In genomic region chr10:97534746-97535367, GRCh38 we compare ENCODE assay signal across 8 cellular contexts. TPM values are rescaled to one million over a fixed set of nuclear protein-coding genes. Genes with fewer than 3 reads are reported as not detected.
DNase-seq lines count a peak whose midpoint lies in the region; ATAC-seq, FAIRE-seq and TF ChIP-seq lines count a peak whose summit lies in the region.

No MANE protein-coding gene starts in this region.

- no peaks in the 10 kb centered on the region for H3K27me3 Mint-ChIP-seq in activated CD4-positive, alpha-beta memory T cell treated with anti-CD3 and anti-CD28 coated beads for 36 hours
- peaks cover 0 to 5% of the 10 kb centered on the region in 2 donors for H3K27me3 Mint-ChIP-seq in CD8-positive, alpha-beta memory T cell

- no TSS peak for BruUV-seq in HCT116 (replicated peaks; lab: Mats Ljungman, UMichigan)

- CTCF ChIA-PET in HCT116 (lab: Charles Lee) = interaction anchor here (0.6 to 2.0 kb wide), 13 partner anchors 15 to 183 kb away, joined by 3 to 11 read pairs (median 4); partner anchors contain the start of genes ANKRD2 and UBTD1
- CTCF ChIA-PET in activated CD4-positive, alpha-beta memory T cell treated with anti-CD3 and anti-CD28 coated beads for 36 hours (lab: Charles Lee) = interaction anchor here (0.6 to 4.4 kb wide), 18 partner anchors 8 to 114 kb away, joined by 3 to 115 read pairs (median 6); no protein-coding TSS in a partner anchor
- CTCF ChIA-PET in CD8-positive, alpha-beta memory T cell (lab: Charles Lee) = interaction anchor here (0.8 to 1.5 kb wide), 5 partner anchors 7 to 19 kb away, joined by 3 to 4 read pairs (median 3); no protein-coding TSS in a partner anchor

- TF ChIP-seq CTCF in HCT116 (IDR thresholded peaks at IDR 0.05 in 2 of 3, conservative IDR thresholded peaks at IDR 0.05 in 1 of 3; ENCODE audit: borderline replicate concordance in 1 of 3, insufficient read depth in 1 of 3, low read depth in 2 of 3, low read length in 2 of 3) = peak; percentile 83 to 91 (median 89); a peak in 5 of 6 replicates

- no peaks in the 10 kb centered on the region for H3K9me3 Mint-ChIP-seq in activated CD4-positive, alpha-beta memory T cell treated with anti-CD3 and anti-CD28 coated beads for 36 hours
- peaks cover 0 to under 1% (median 0%) of the 10 kb centered on the region in 5 donors for H3K9me3 Mint-ChIP-seq in CD8-positive, alpha-beta memory T cell

- RAD21 ChIA-PET in HCT116 (lab: Charles Lee; ENCODE audit: low non-redundant PET in 1 of 2, low total read pairs in 2 of 2, uncharacterized antibody in 2 of 2, unreplicated experiment in 2 of 2) = no interaction called here

- no peaks in the 10 kb centered on the region for H3K27me3 ChIP-seq in HCT116 (ENCODE audit: insufficient read depth, low read length)
- H3K27me3 ChIP-seq in CD8-positive, alpha-beta memory T cell (ENCODE audit: insufficient read depth, low read length, poor library complexity, severe bottlenecking) = no peaks in the 10 kb centered on the region

- no peak overlapping the region for H3K9ac ChIP-seq in HCT116 (ENCODE audit: low read length)

- H3K4me3 Mint-ChIP-seq in activated CD4-positive, alpha-beta memory T cell treated with anti-CD3 and anti-CD28 coated beads for 36 hours = no peak overlapping the region
- no peak overlapping the region for H3K4me3 Mint-ChIP-seq in CD8-positive, alpha-beta memory T cell

- POLR2A ChIA-PET in HCT116 (lab: Charles Lee) = no interaction called here
- POLR2A ChIA-PET in activated CD4-positive, alpha-beta memory T cell treated with anti-CD3 and anti-CD28 coated beads for 36 hours (lab: Charles Lee) = no interaction called here
- POLR2A ChIA-PET in CD8-positive, alpha-beta memory T cell (lab: Charles Lee) = interaction anchor here (0.6 kb wide), 1 partner anchor 8 kb away, joined by 4 read pairs; no protein-coding TSS in a partner anchor

- no peaks in the 10 kb centered on the region for H3K36me3 Mint-ChIP-seq in activated CD4-positive, alpha-beta memory T cell treated with anti-CD3 and anti-CD28 coated beads for 36 hours
- H3K36me3 Mint-ChIP-seq in CD8-positive, alpha-beta memory T cell = peaks cover 0 to 2% (median 0%) of the 10 kb centered on the region in 3 donors

- H3K4me3 ChIP-seq in HCT116 (replicated peaks in 1 of 2; ENCODE audit: low read depth in 1 of 2, low read length in 2 of 2) = no peak overlapping the region
- H3K4me3 ChIP-seq in CD8-positive, alpha-beta memory T cell (ENCODE audit: low read length) = no peak overlapping the region

- peak; percentile 84 for ATAC-seq in HCT116
- ATAC-seq in GM21825 (IDR thresholded peaks at IDR 0.05; ENCODE audit: unreplicated experiment) = no peak
- no peak for ATAC-seq in HG02678 (IDR thresholded peaks at IDR 0.05; ENCODE audit: unreplicated experiment)

- no peak for TF ChIP-seq POLR2A in HCT116 (IDR thresholded peaks at IDR 0.05; ENCODE audit: borderline replicate concordance, extremely low read depth, insufficient read depth, insufficient read length)

- H3K4me1 ChIP-seq in HCT116 (ENCODE audit: control insufficient read depth in 1 of 2, insufficient read depth in 2 of 2, low read length in 2 of 2) = peaks cover 25 to 50% of the 10 kb centered on the region in 2 experiments
- no peaks in the 10 kb centered on the region for H3K4me1 ChIP-seq in CD8-positive, alpha-beta memory T cell (ENCODE audit: insufficient read depth, low read length)

- no peaks in the 10 kb centered on the region for H3K36me3 ChIP-seq in HCT116 (ENCODE audit: control insufficient read depth in 1 of 2, insufficient read depth in 2 of 2, low read length in 2 of 2)
- H3K36me3 ChIP-seq in CD8-positive, alpha-beta memory T cell (ENCODE audit: insufficient read depth, low read length) = no peaks in the 10 kb centered on the region

- H3K27ac Mint-ChIP-seq in activated CD4-positive, alpha-beta memory T cell treated with anti-CD3 and anti-CD28 coated beads for 36 hours = no peak overlapping the region
- no peak overlapping the region for H3K27ac Mint-ChIP-seq in CD8-positive, alpha-beta memory T cell

- no peaks in the 10 kb centered on the region for H4K20me1 ChIP-seq in HCT116 (ENCODE audit: insufficient read depth)

- intact Hi-C loops in HCT116 (cut with micrococcal nuclease) = loop anchor here (1.0 to 2.0 kb wide), 2 partner anchors 18 to 78 kb away; no protein-coding TSS in a partner anchor
- intact Hi-C loops in activated CD4-positive, alpha-beta memory T cell treated with anti-CD3 and anti-CD28 coated beads for 36 hours (cut with micrococcal nuclease) = loop anchor here (1.0 kb wide), 1 partner anchor 18 kb away; no protein-coding TSS in a partner anchor

- H3K4me1 Mint-ChIP-seq in activated CD4-positive, alpha-beta memory T cell treated with anti-CD3 and anti-CD28 coated beads for 36 hours (ENCODE audit: low read depth) = no peaks in the 10 kb centered on the region
- H3K4me1 Mint-ChIP-seq in CD8-positive, alpha-beta memory T cell = no peaks in the 10 kb centered on the region

- no peaks in the 10 kb centered on the region for H3K9me2 ChIP-seq in HCT116 (ENCODE audit: insufficient read depth)

- no peaks in the 10 kb centered on the region for H3K79me2 ChIP-seq in HCT116 (ENCODE audit: insufficient read depth, low read length)

- TF ChIP-seq RAD21 in HCT116 (IDR thresholded peaks at IDR 0.05; ENCODE audit: low read depth) = peak; percentile 83

- no peaks in the 10 kb centered on the region for H3K9me3 ChIP-seq in HCT116 (ENCODE audit: control insufficient read depth in 1 of 2, insufficient read depth in 1 of 2, low read depth in 1 of 2, low read length in 2 of 2)
- H3K9me3 ChIP-seq in CD8-positive, alpha-beta memory T cell (ENCODE audit: low read length) = no peaks in the 10 kb centered on the region

- DNase-seq in C1 segment of cervical spinal cord (lab: John Stamatoyannopoulos, UW) = peak in 10 of 14 donors; percentile 12 to 74 (median 40)
- DNase-seq in HCT116 (ENCODE audit: low read depth, low spot score) = no peak
- peak; percentile 65 for DNase-seq in activated CD4-positive, alpha-beta memory T cell treated with anti-CD3 and anti-CD28 coated beads for 36 hours
- DNase-seq in frontal cortex (ENCODE audit: low spot score in 2 of 2) = peak; percentile 44
- DNase-seq in stimulated activated CD4-positive, alpha-beta T cell treated with anti-CD3 and anti-CD28 coated beads, Interleukin-1b, Interleukin-23, amount 100 ng/mL, for 48 hours = peak; percentile 40
- no peak for DNase-seq in CD8-positive, alpha-beta memory T cell

- H2AFZ ChIP-seq in HCT116 (ENCODE audit: low read depth, low read length, poor library complexity, severe bottlenecking) = no peak overlapping the region

- no peak overlapping the region for H3K27ac ChIP-seq in HCT116 (ENCODE audit: low read depth, low read length)
- no peak overlapping the region for H3K27ac ChIP-seq in CD8-positive, alpha-beta memory T cell (ENCODE audit: low read depth, low read length)

- H3K4me2 ChIP-seq in HCT116 (ENCODE audit: low read length) = no peak overlapping the region

- no peak for FAIRE-seq in frontal cortex (lab: Jason Lieb, UNC)

TF ChIP-seq in HCT116, 20 proteins besides CTCF, POLR2A, EP300 and RAD21:
- TF ChIP-seq YY1 (IDR thresholded peaks at IDR 0.05; ENCODE audit: extremely low read depth, insufficient replicate concordance, low read depth, low read length) = peak; percentile 11
- TF ChIP-seq ZFX (IDR thresholded peaks at IDR 0.05) = no peak
TF ChIP-seq in HCT116: peak in this region for 1.

RNA-seq across cellular contexts. Expression of gene UBTD1, which starts 36.1 kb away (rescaled TPM):
- total RNA-seq in HCT116 (2021; ENCODE audit: unreplicated experiment) (12.8 TPM), frontal cortex (1.6 TPM)
- polyA plus RNA-seq in HCT116 (2012) = 13.6 and 15.6 TPM in 2 replicates
- total RNA-seq in activated CD4-positive, alpha-beta memory T cell treated with anti-CD3 and anti-CD28 coated beads for 36 hours = 1 to 10 TPM; 1.6 to 2.6 TPM
- total RNA-seq in CD8-positive, alpha-beta memory T cell = 1 to 10 TPM; 1.9 to 2.6 TPM
- 2.0 TPM for polyA plus RNA-seq in CD8-positive, alpha-beta memory T cell

RNA-seq across cellular contexts. Expression of gene MMS19, which starts 36.6 kb away (rescaled TPM):
- 101 TPM for total RNA-seq in HCT116 (2021; ENCODE audit: unreplicated experiment)
- 87.2 and 107 TPM in 2 replicates for polyA plus RNA-seq in HCT116 (2012)
- 10 to 100 TPM; 84.7 to 86.8 TPM for total RNA-seq in activated CD4-positive, alpha-beta memory T cell treated with anti-CD3 and anti-CD28 coated beads for 36 hours
- total RNA-seq in frontal cortex = 44.0 TPM
- total RNA-seq in CD8-positive, alpha-beta memory T cell = 10 to 100 TPM; 85.7 to 89.3 TPM
- 27.5 TPM for polyA plus RNA-seq in CD8-positive, alpha-beta memory T cell

RNA-seq across cellular contexts. Expression of gene ANKRD2, which starts 37.7 kb away (rescaled TPM):
- total RNA-seq in HCT116 (2021; ENCODE audit: unreplicated experiment) (0.15 TPM), frontal cortex (not detected)
- polyA plus RNA-seq in HCT116 (2012) = 0.22 and 0.31 TPM in 2 replicates
- total RNA-seq in activated CD4-positive, alpha-beta memory T cell treated with anti-CD3 and anti-CD28 coated beads for 36 hours = not detected
- not detected for total RNA-seq in CD8-positive, alpha-beta memory T cell
- not detected for polyA plus RNA-seq in CD8-positive, alpha-beta memory T cell

RNA-seq across cellular contexts. Expression of gene HOGA1, which starts 49.3 kb away (rescaled TPM):
- 1.6 TPM for total RNA-seq in HCT116 (2021; ENCODE audit: unreplicated experiment)
- polyA plus RNA-seq in HCT116 (2012) = 0.97 and 1.3 TPM in 2 replicates
- not detected for total RNA-seq in activated CD4-positive, alpha-beta memory T cell treated with anti-CD3 and anti-CD28 coated beads for 36 hours
- total RNA-seq in frontal cortex = 0.41 TPM
- total RNA-seq in CD8-positive, alpha-beta memory T cell = not detected
- not detected for polyA plus RNA-seq in CD8-positive, alpha-beta memory T cell

RNA-seq across cellular contexts. Expression of gene C10orf62, which starts 54.7 kb away (rescaled TPM):
- total RNA-seq in HCT116 (2021; ENCODE audit: unreplicated experiment) (0.32 TPM), frontal cortex (not detected)
- polyA plus RNA-seq in HCT116 (2012) = 0.14 TPM in 1 of 2 replicates, not detected in the other
- not detected for total RNA-seq in activated CD4-positive, alpha-beta memory T cell treated with anti-CD3 and anti-CD28 coated beads for 36 hours
- not detected for total RNA-seq in CD8-positive, alpha-beta memory T cell
- polyA plus RNA-seq in CD8-positive, alpha-beta memory T cell = not detected

Comparison
In these comparisons a context has a peak if more than half of its experiments do, and no peak if none do; other contexts are left out.
1. DNase-seq: peak in C1 segment of cervical spinal cord (10 of 14), activated CD4-positive, alpha-beta memory T cell treated with anti-CD3 and anti-CD28 coated beads for 36 hours (single experiment), frontal cortex (2 of 2) and stimulated activated CD4-positive, alpha-beta T cell treated with anti-CD3 and anti-CD28 coated beads, Interleukin-1b, Interleukin-23, amount 100 ng/mL, for 48 hours (single experiment); none in HCT116 (single experiment) and CD8-positive, alpha-beta memory T cell (0 of 5).